9 cellular contexts compared by ENCODE assay signal in the genomic region with DNA sequence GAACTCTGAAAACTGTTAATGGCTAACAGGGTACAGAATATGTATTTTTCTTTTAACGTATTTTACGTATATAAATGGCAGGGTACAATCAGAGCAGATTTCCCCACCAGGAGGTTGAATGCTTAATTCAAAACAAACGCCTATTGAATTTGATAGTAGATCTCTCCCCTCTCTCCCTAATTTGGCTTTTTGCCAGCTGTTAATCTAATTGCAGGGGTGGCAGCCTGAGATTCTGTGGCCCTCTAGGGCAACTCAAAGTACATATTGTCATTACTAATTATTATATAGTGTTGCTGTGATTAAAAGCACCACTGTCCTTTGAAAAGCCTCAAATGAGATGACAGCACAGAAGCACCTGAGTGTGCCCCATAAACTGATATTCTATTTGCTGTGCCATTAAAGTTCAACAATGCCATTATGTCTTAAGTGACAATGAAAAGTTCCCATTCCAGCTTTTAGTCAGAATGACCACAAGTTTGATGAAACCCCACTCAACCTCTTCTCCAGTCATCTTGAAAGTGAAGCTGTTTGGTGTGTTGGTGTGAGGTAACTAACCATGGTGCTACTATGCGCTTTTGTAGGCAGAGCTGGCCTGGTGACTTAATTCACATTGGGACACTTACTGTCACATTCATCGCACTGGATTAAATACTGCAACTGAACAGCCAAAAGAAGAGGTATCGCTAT.
DNase-seq lines count a peak whose midpoint lies in the region; ATAC-seq, FAIRE-seq and TF ChIP-seq lines count a peak whose summit lies in the region.
"Had no signal": no experiment of that assay in that cellular context is flagged by ENCODE, and none has a peak within 500 bp of the region (broad histone marks: within the 10 kb centered on the region; RNA-seq: fewer than 3 reads in every experiment).

No MANE protein-coding gene starts in this region.

- peaks cover 22% of the 10 kb centered on the region for H3K27me3 Mint-ChIP-seq in activated CD4-positive, alpha-beta memory T cell treated with anti-CD3 and anti-CD28 coated beads for 36 hours

- DNase-seq in GM12891 (ENCODE audit: insufficient read length, low spot score), result no peak
- DNase-seq in activated CD4-positive, alpha-beta memory T cell treated with anti-CD3 and anti-CD28 coated beads for 36 hours, result peak; percentile 68
- peak; percentile 30 for DNase-seq in stimulated activated naive CD8-positive, alpha-beta T cell treated with anti-CD3 and anti-CD28 coated beads, Interleukin-15, Interleukin-2, amounts not matched to agents 100 U/mL and 50 U/mL, for 24 hours
- no peak for DNase-seq in Right ventricle myocardium superior
- no peak for DNase-seq in ovary
- no peak for DNase-seq in left ventricle myocardium superior

- H3K36me3 Mint-ChIP-seq in activated CD4-positive, alpha-beta memory T cell treated with anti-CD3 and anti-CD28 coated beads for 36 hours, result peaks cover 4% of the 10 kb centered on the region

- H3K27ac Mint-ChIP-seq in activated CD4-positive, alpha-beta memory T cell treated with anti-CD3 and anti-CD28 coated beads for 36 hours, result peak overlapping the region; percentile 59

- no peak for TF ChIP-seq CTCF in ovary (IDR thresholded peaks at IDR 0.05)

- POLR2A ChIA-PET in activated CD4-positive, alpha-beta memory T cell treated with anti-CD3 and anti-CD28 coated beads for 36 hours (lab: Charles Lee), result interaction anchor here (0.9 to 2.5 kb wide), 10 partner anchors 11 to 286 kb away, joined by 3 to 14 read pairs (median 4); no protein-coding TSS in a partner anchor

- no peak for TF ChIP-seq EP300 in ovary (IDR thresholded peaks at IDR 0.05)

- ATAC-seq in GM19455 (IDR thresholded peaks at IDR 0.05; ENCODE audit: unreplicated experiment) (peak; percentile 57), HG03469 (IDR thresholded peaks at IDR 0.05; ENCODE audit: unreplicated experiment) (peak; percentile 51), Right ventricle myocardium superior (ENCODE audit: poor library complexity) (no peak), left ventricle myocardium superior (no peak)
- ATAC-seq in stimulated activated naive CD8-positive, alpha-beta T cell treated with anti-CD3 and anti-CD28 coated beads, Interleukin-15, Interleukin-2, amounts not matched to agents 100 U/mL and 50 U/mL, for 24 hours, result peak; percentile 87

- intact Hi-C loops in activated CD4-positive, alpha-beta memory T cell treated with anti-CD3 and anti-CD28 coated beads for 36 hours (cut with micrococcal nuclease), result loop anchor here (1.0 to 5.0 kb wide), 11 partner anchors 121 to 544 kb away; partner anchors contain the start of genes SPRYD7 and TRIM13
- intact Hi-C loops in Right ventricle myocardium superior (cut with DNase I), result no loop called here
- intact Hi-C loops in ovary (cut with DNase I), result no loop called here
- intact Hi-C loops in left ventricle myocardium superior (cut with micrococcal nuclease), result no loop called here

- no peaks in the 10 kb centered on the region for H3K9me3 Mint-ChIP-seq in activated CD4-positive, alpha-beta memory T cell treated with anti-CD3 and anti-CD28 coated beads for 36 hours

- no peak overlapping the region for H3K27ac ChIP-seq in ovary
- H3K27ac ChIP-seq: epithelial cell of prostate had no signal

- H3K4me3 Mint-ChIP-seq in activated CD4-positive, alpha-beta memory T cell treated with anti-CD3 and anti-CD28 coated beads for 36 hours, result no peak overlapping the region

- WGBS in ovary, 3 donors, result 79 to 92% (median 89%) methylated on average over 6 of the region's 6 CpGs

- peak; percentile 91 for FAIRE-seq in GM12891 (lab: Jason Lieb, UNC)

- H3K9me3 ChIP-seq in ovary, result no peaks in the 10 kb centered on the region

- peaks cover 46% of the 10 kb centered on the region for H3K4me1 Mint-ChIP-seq in activated CD4-positive, alpha-beta memory T cell treated with anti-CD3 and anti-CD28 coated beads for 36 hours (ENCODE audit: low read depth)

- CTCF ChIA-PET in activated CD4-positive, alpha-beta memory T cell treated with anti-CD3 and anti-CD28 coated beads for 36 hours (lab: Charles Lee), result interaction anchor here (1.1 to 1.4 kb wide), 2 partner anchors 10 to 122 kb away, joined by 3 read pairs; no protein-coding TSS in a partner anchor

- no peaks in the 10 kb centered on the region for H3K27me3 ChIP-seq in ovary

- H3K36me3 ChIP-seq in ovary, result no peaks in the 10 kb centered on the region

- H3K4me3 ChIP-seq in ovary, result no peak overlapping the region

- TF ChIP-seq POLR2A in GM12891 (IDR thresholded peaks at IDR 0.05; ENCODE audit: low read depth, low read length) (no peak), ovary (IDR thresholded peaks at IDR 0.05) (no peak)

- H3K4me1 ChIP-seq in ovary (ENCODE audit: insufficient read depth), result no peaks in the 10 kb centered on the region

TF ChIP-seq in GM12891, 5 proteins besides CTCF, POLR2A, EP300 and RAD21:
- TF ChIP-seq TAF1 (IDR thresholded peaks at IDR 0.05; ENCODE audit: low read depth, low read length) (no peak), PAX5 (IDR thresholded peaks at IDR 0.05; ENCODE audit: insufficient read depth, low read length, severe bottlenecking) (no peak), POLR2AphosphoS5 (IDR thresholded peaks at IDR 0.05; ENCODE audit: low read depth, low read length) (no peak; the same call in 1 of the 2 replicates), POU2F2 (IDR thresholded peaks at IDR 0.05; ENCODE audit: low read depth, low read length) (peak; percentile 86), SPI1 (IDR thresholded peaks at IDR 0.05; ENCODE audit: low read depth, low read length) (no peak)

Comparison
In these comparisons a context has a peak if more than half of its experiments do, and no peak if none do; other contexts are left out.
1. DNase-seq: peak in activated CD4-positive, alpha-beta memory T cell treated with anti-CD3 and anti-CD28 coated beads for 36 hours (single experiment) and stimulated activated naive CD8-positive, alpha-beta T cell treated with anti-CD3 and anti-CD28 coated beads, Interleukin-15, Interleukin-2, amounts not matched to agents 100 U/mL and 50 U/mL, for 24 hours (single experiment); none in GM12891 (single experiment), Right ventricle myocardium superior (single experiment), ovary (0 of 5) and left ventricle myocardium superior (single experiment).
2. ATAC-seq: peak in GM19455 (single experiment), HG03469 (single experiment) and stimulated activated naive CD8-positive, alpha-beta T cell treated with anti-CD3 and anti-CD28 coated beads, Interleukin-15, Interleukin-2, amounts not matched to agents 100 U/mL and 50 U/mL, for 24 hours (single experiment); none in Right ventricle myocardium superior (single experiment) and left ventricle myocardium superior (single experiment).